In the genomic region with DNA sequence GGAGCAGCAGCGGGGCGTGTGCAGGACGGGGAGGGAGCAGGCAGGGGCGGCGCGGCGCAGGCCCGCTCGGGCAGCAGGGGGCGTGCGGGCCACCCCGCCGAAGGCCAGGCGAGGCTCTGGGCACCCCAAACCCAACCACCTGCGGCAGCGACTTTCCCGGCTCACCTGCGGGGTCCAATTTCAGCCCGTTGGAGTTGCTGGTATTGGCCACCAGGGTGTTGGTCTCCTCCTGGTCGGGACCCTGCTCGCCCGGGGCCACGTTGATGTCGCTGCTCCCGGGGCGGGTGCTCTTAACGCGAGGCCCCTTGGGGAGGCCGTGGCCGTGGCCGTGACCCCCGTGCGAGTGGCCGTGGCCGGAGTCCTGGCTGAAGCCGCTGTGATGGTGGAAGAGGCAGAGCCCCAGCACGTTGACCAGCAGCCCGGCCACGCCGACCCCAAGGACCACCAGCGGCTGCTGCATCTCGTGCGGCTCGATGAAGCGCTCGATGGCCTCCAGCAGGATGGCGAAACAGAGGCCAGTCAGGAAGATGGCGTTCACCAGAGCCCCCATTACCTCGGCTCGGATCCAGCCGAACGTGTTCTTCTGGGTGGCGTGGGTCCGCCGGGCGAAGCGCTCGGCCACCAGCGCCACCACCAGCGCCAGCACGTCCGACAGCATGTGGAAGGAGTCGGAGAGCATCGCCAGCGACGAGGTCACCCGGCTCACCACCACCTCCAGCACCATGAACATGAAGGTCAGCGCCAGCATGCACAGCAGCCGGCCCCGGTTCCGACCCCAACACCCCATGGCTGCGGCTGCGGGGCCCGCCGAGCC, we compare ENCODE assay signal across 8 cellular contexts. TPM values are rescaled to one million over a fixed set of nuclear protein-coding genes. Genes with fewer than 3 reads are reported as not detected.
A peak's percentile ranks its signal among the peaks of the same experiment; 100 is the strongest.
DNase-seq lines count a peak whose midpoint lies in the region; ATAC-seq, FAIRE-seq and TF ChIP-seq lines count a peak whose summit lies in the region.

No MANE protein-coding gene starts in this region.

- ATAC-seq in GM18502 (IDR thresholded peaks at IDR 0.05; ENCODE audit: poor library complexity, unreplicated experiment), result peak; percentile 41
- peak; percentile 32 for ATAC-seq in HG02973 (IDR thresholded peaks at IDR 0.05; ENCODE audit: unreplicated experiment)
- peak; percentile 65 for ATAC-seq in HepG2

- intact Hi-C loops in HepG2 (cut with micrococcal nuclease; ENCODE audit: unreplicated experiment), result loop anchor here (1.0 to 2.0 kb wide), 4 partner anchors 47 to 77 kb away; no protein-coding TSS in a partner anchor

- peaks cover 52% of the 10 kb centered on the region for H3K4me1 ChIP-seq in ACC112 (ENCODE audit: control insufficient read depth, insufficient read depth, low read length, unreplicated experiment)
- H3K4me1 ChIP-seq in HepG2 (ENCODE audit: insufficient read depth, low read length), result peaks cover 62% of the 10 kb centered on the region

- peaks cover 20% of the 10 kb centered on the region for H4K20me1 ChIP-seq in HepG2 (ENCODE audit: insufficient read depth, low read length)

- peak overlapping the region; percentile 63 for H2AFZ ChIP-seq in ACC112 (ENCODE audit: low read length, unreplicated experiment)
- no peak overlapping the region for H2AFZ ChIP-seq in HepG2 (ENCODE audit: low read length)

- H3K9ac ChIP-seq in HepG2 (ENCODE audit: insufficient read depth, low read depth, low read length), result peak overlapping the region; percentile 78

- H3K4me2 ChIP-seq in HepG2 (ENCODE audit: low read depth, low read length), result peak overlapping the region; percentile 83

- TF ChIP-seq CTCF in coronary artery (IDR thresholded peaks at IDR 0.05), result peak; percentile 81
- peak; percentile 84 for TF ChIP-seq CTCF in HepG2 (CRISPR knock-in tag; IDR thresholded peaks at IDR 0.05)

- in situ Hi-C loops in HepG2 (cut with HindIII; ENCODE audit: extremely low pct_ligation_motif_present, low pct_unique_long_range_greater_than_20kb), result loop anchor here (5.0 kb wide), 3 partner anchors 44 to 74 kb away; no protein-coding TSS in a partner anchor

- no peaks in the 10 kb centered on the region for H3K9me3 ChIP-seq in HepG2 (ENCODE audit: low read length)

- POLR2A ChIA-PET in HepG2 (lab: Yijun Ruan, JAX), result interaction anchor here (1.0 to 3.7 kb wide), 12 partner anchors 11 to 71 kb away, joined by 5 to 79 read pairs (median 12); no protein-coding TSS in a partner anchor

- 0% methylated on average over 17 of the region's 75 CpGs for WGBS in HepG2 (ENCODE audit: low lambda C conversion rate)

- DNase-seq in NCI-H2196 (lab: John Stamatoyannopoulos, UW; ENCODE audit: unreplicated experiment) (peak; percentile 49), coronary artery (ENCODE audit: low spot score) (peak; percentile 87), HepG2 (ENCODE audit: low spot score) (peak; percentile 68)
- peak; percentile 77 for DNase-seq in activated CD4-positive, alpha-beta T cell treated with anti-CD3 and anti-CD28 coated beads for 48 hours
- DNase-seq in stimulated activated CD4-positive, alpha-beta T cell treated with anti-CD3 and anti-CD28 coated beads, Interleukin-4, amount 100 ng/mL, for 24 hours, result peak; percentile 71

- CTCF ChIA-PET in HepG2 (lab: Yijun Ruan, JAX; ENCODE audit: low intra/inter-chr PET ratio, low total read pairs), result interaction anchor here (0.7 to 4.2 kb wide), 5 partner anchors 29 to 77 kb away, joined by 3 to 30 read pairs (median 20); no protein-coding TSS in a partner anchor

- H3K79me2 ChIP-seq in ACC112 (ENCODE audit: control insufficient read depth, insufficient read depth, low read length, unreplicated experiment) (peaks cover 57% of the 10 kb centered on the region), HepG2 (ENCODE audit: insufficient read depth, low read length) (peaks cover 56% of the 10 kb centered on the region)

- no TSS peak for BruUV-seq in HepG2 (replicated peaks; lab: Mats Ljungman, UMichigan)

- peaks cover 23% of the 10 kb centered on the region for H3K36me3 ChIP-seq in ACC112 (ENCODE audit: insufficient read depth, low read length)
- H3K36me3 ChIP-seq in HepG2 (replicated peaks in 1 of 2; ENCODE audit: control insufficient read depth in 1 of 2, insufficient read depth in 2 of 2, low read length in 2 of 2), result peaks cover 0 to 11% of the 10 kb centered on the region in 2 experiments; a peak in 2 of 5 replicates

- FAIRE-seq in HepG2 (lab: Jason Lieb, UNC), result no peak

- H3K4me3 ChIP-seq in ACC112 (ENCODE audit: low read depth, low read length) (peak overlapping the region; percentile 95), coronary artery (peak overlapping the region; percentile 90), HepG2 (replicated peaks in 1 of 3; ENCODE audit: insufficient read depth in 1 of 3, low read depth in 2 of 3, low read length in 3 of 3) (peak overlapping the region; percentile 84 to 96 (median 87))

- TF ChIP-seq EP300 in HepG2 (IDR thresholded peaks at IDR 0.05; ENCODE audit: low read depth in 2 of 2, low read length in 2 of 2) (no peak), HepG2 (CRISPR knock-in tag; IDR thresholded peaks at IDR 0.05; ENCODE audit: borderline replicate concordance) (no peak)

- H3K27ac ChIP-seq in ACC112 (ENCODE audit: low read depth, low read length) (peak overlapping the region; percentile 7; the same call in 1 of the 2 replicates), coronary artery (peak overlapping the region; percentile 82 to 98), HepG2 (ENCODE audit: extremely low read length, insufficient read depth, low read length) (peak overlapping the region; percentile 84)

- peak in 1 of 2 experiments; percentile 47; a peak in 1 of 4 replicates for TF ChIP-seq POLR2A in HepG2 (IDR thresholded peaks at IDR 0.05; ENCODE audit: insufficient read depth in 1 of 2, low read depth in 2 of 2, low read length in 2 of 2)

- TF ChIP-seq RAD21 in HepG2 (CRISPR knock-in tag; IDR thresholded peaks at IDR 0.05), result peak; percentile 96

- H3K27me3 ChIP-seq in ACC112 (ENCODE audit: insufficient read depth, low read length) (no peaks in the 10 kb centered on the region), HepG2 (ENCODE audit: control insufficient read depth in 1 of 2, insufficient read depth in 2 of 2, low read length in 2 of 2) (no peaks in the 10 kb centered on the region; a peak in 2 of 5 replicates)

TF ChIP-seq in HepG2, 621 proteins besides CTCF, POLR2A, EP300 and RAD21 (continues in another document):
- TF ChIP-seq, protein P1, sequence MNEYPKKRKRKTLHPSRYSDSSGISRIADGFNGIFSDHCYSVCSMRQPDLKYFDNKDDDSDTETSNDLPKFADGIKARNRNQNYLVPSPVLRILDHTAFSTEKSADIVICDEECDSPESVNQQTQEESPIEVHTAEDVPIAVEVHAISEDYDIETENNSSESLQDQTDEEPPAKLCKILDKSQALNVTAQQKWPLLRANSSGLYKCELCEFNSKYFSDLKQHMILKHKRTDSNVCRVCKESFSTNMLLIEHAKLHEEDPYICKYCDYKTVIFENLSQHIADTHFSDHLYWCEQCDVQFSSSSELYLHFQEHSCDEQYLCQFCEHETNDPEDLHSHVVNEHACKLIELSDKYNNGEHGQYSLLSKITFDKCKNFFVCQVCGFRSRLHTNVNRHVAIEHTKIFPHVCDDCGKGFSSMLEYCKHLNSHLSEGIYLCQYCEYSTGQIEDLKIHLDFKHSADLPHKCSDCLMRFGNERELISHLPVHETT (CRISPR knock-in tag; conservative IDR thresholded peaks at IDR 0.05), result no peak
- TF ChIP-seq ZNF577 (CRISPR knock-in tag; IDR thresholded peaks at IDR 0.05; ENCODE audit: borderline replicate concordance, low read depth) (no peak), MZF1 (CRISPR knock-in tag; IDR thresholded peaks at IDR 0.05; ENCODE audit: borderline replicate concordance) (no peak), HNRNPK (IDR thresholded peaks at IDR 0.05; ENCODE audit: low read depth, low read length, poor library complexity, severe bottlenecking) (no peak), TBX3 (IDR thresholded peaks at IDR 0.05; ENCODE audit: borderline replicate concordance) (no peak), HMG20B (CRISPR knock-in tag; conservative IDR thresholded peaks at IDR 0.05) (no peak), ZNF816 (CRISPR knock-in tag; IDR thresholded peaks at IDR 0.05; ENCODE audit: borderline replicate concordance) (peak; percentile 87; the same call in 1 of the 2 replicates), SAP130 (CRISPR knock-in tag; IDR thresholded peaks at IDR 0.05; ENCODE audit: low read depth) (peak; percentile 63; the same call in 1 of the 2 replicates), HOXA7 (CRISPR knock-in tag; IDR thresholded peaks at IDR 0.05) (no peak), ZNF746 (CRISPR knock-in tag; IDR thresholded peaks at IDR 0.05) (no peak), ZNF274 (CRISPR knock-in tag; IDR thresholded peaks at IDR 0.05) (no peak; the same call in 1 of the 2 replicates), STAT5B (CRISPR knock-in tag; IDR thresholded peaks at IDR 0.05) (no peak)

RNA-seq across cellular contexts. Expression of a gene that starts 0.9 kb away (rescaled TPM):
- total RNA-seq in HepG2 (2016; rRNA removed; fragmentation: Illumina TruSeq; extraction: Trizol), result 24.4 and 26.8 TPM in 2 replicates
- total RNA-seq in HepG2 (2016; cell fraction: cytosol; rRNA removed; fragmentation: Illumina TruSeq; extraction: Trizol; ENCODE audit: low read depth), result 3.1 and 3.8 TPM in 2 replicates
- 25.5 and 28.3 TPM in 2 replicates for total RNA-seq in HepG2 (2016; cell fraction: insoluble cytoplasmic fraction; rRNA removed; fragmentation: Illumina TruSeq; extraction: Trizol)
- 15.5 and 17.6 TPM in 2 replicates for total RNA-seq in HepG2 (2016; cell fraction: membrane; rRNA removed; fragmentation: Illumina TruSeq; extraction: Trizol)
- 49.0 and 51.0 TPM in 2 replicates for total RNA-seq in HepG2 (2016; cell fraction: nucleus; rRNA removed; fragmentation: Illumina TruSeq; extraction: Trizol)
- 5.8 and 5.9 TPM in 2 replicates for polyA plus RNA-seq in HepG2 (2011; rRNA removed)
- polyA plus RNA-seq in HepG2 (2011; cell fraction: cytosol; rRNA removed), result 3.5 and 4.9 TPM in 2 replicates
- 4.2 and 5.1 TPM in 2 replicates for polyA plus RNA-seq in HepG2 (2011; cell fraction: nucleus; rRNA removed)
- 18.3 and 19.9 TPM in 2 replicates for polyA plus RNA-seq in HepG2 (2012)
- polyA plus RNA-seq in HepG2 (2016; cell fraction: cytosol; fragmentation: Illumina TruSeq; extraction: Trizol; ENCODE audit: low read depth), result 2.5 and 2.6 TPM in 2 replicates
- 19.7 and 25.1 TPM in 2 replicates for polyA plus RNA-seq in HepG2 (2016; cell fraction: insoluble cytoplasmic fraction; fragmentation: Illumina TruSeq; extraction: Trizol; ENCODE audit: low read depth)
- 6.2 and 6.7 TPM in 2 replicates for polyA plus RNA-seq in HepG2 (2016; cell fraction: membrane; fragmentation: Illumina TruSeq; extraction: Trizol; ENCODE audit: low read depth)
- polyA plus RNA-seq in HepG2 (2016; cell fraction: nucleus; fragmentation: Illumina TruSeq; extraction: Trizol; ENCODE audit: insufficient read depth, low read depth), result 53.6 and 54.2 TPM in 2 replicates
- 9.6 and 24.6 TPM in 2 replicates for polyA minus RNA-seq in HepG2 (2011; rRNA and poly(A)+ RNA removed; ENCODE audit: low replicate concordance)
- polyA minus RNA-seq in HepG2 (2011; cell fraction: cytosol; rRNA and poly(A)+ RNA removed), result 10.8 and 15.0 TPM in 2 replicates
- 14.9 and 15.0 TPM in 2 replicates for polyA minus RNA-seq in HepG2 (2011; cell fraction: nucleus; rRNA and poly(A)+ RNA removed)

Comparison
In these comparisons a context has a peak if more than half of its experiments do, and no peak if none do; other contexts are left out.
1. Peak in every context shown above with its lines: DNase-seq, ATAC-seq, H3K4me3 ChIP-seq and H3K27ac ChIP-seq.
2. H3K27ac ChIP-seq: peak in every context shown above with its lines; median percentile 90 in coronary artery; 84 in HepG2; 7 in ACC112.